In the genomic region with DNA sequence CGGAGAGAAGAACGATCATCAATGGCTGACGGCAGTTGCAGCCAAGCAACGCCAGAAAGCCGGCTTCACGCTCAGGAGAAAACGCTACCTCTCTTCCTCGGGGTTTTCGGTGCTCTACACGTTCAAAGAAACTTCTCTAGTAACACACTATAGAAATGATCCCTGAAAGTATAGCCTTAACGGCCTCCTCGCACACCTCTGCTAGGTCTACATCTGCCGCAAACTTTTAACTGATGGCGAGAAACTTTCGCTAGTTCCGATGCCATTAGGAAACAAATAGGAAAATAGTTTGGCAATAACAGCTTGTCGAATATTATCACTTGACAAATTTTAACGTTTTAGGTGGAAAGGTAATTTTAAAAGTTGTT, we compare ENCODE assay signal across 9 cellular contexts. TPM values are rescaled to one million over a fixed set of nuclear protein-coding genes. Genes with fewer than 3 reads are reported as not detected.
DNase-seq lines count a peak whose midpoint lies in the region; ATAC-seq and TF ChIP-seq lines count a peak whose summit lies in the region.
"Not testable (repeated sequence)": the region's sequence is repeated elsewhere in the genome, so short reads cannot be mapped to it uniquely, and the experiment has no call there.
"Had no signal": no experiment of that assay in that cellular context is flagged by ENCODE, and none has a peak within 500 bp of the region (broad histone marks: within the 10 kb centered on the region; RNA-seq: fewer than 3 reads in every experiment).

No MANE protein-coding gene starts in this region.

- H3K4me1 ChIP-seq in CD8-positive, alpha-beta memory T cell (ENCODE audit: insufficient read depth, low read length); colonic mucosa; neural progenitor cell: not testable (repeated sequence)

- not testable (repeated sequence) for H3K27me3 ChIP-seq in CD8-positive, alpha-beta memory T cell (ENCODE audit: insufficient read depth, low read length, poor library complexity, severe bottlenecking); colonic mucosa; neural progenitor cell

- H3K4me3 ChIP-seq in CD8-positive, alpha-beta memory T cell (ENCODE audit: low read length); Jurkat, Clone E6-1 (ENCODE audit: low read length); colonic mucosa; neural progenitor cell: not testable (repeated sequence)

- H3K4me3 Mint-ChIP-seq in CD8-positive, alpha-beta memory T cell, result peak overlapping the region in 4 of 7 donors; percentile 23 to 89 (median 82)
- not testable (repeated sequence) for H3K4me3 Mint-ChIP-seq in activated T-helper 17 cell treated with anti-CD3 and anti-CD28 coated beads, Interleukin-2, amount 50 U/mL, for 72 hours; immature natural killer cell; neural progenitor cell

- CTCF ChIA-PET in CD8-positive, alpha-beta memory T cell (lab: Charles Lee); RWPE1 (lab: Yijun Ruan, JAX): not testable (repeated sequence)

- not testable (repeated sequence) for H3K27me3 Mint-ChIP-seq in CD8-positive, alpha-beta memory T cell; activated T-helper 17 cell treated with anti-CD3 and anti-CD28 coated beads, Interleukin-2, amount 50 U/mL, for 72 hours; neural progenitor cell (ENCODE audit: insufficient read depth, low read depth)
- H3K27me3 Mint-ChIP-seq in immature natural killer cell (ENCODE audit: low read depth in 3 of 3), result peaks cover 0 to 12% (median 5%) of the 10 kb centered on the region in 3 donors

- H3K9me3 ChIP-seq in CD8-positive, alpha-beta memory T cell (ENCODE audit: low read length); colonic mucosa; neural progenitor cell (ENCODE audit: low read depth): not testable (repeated sequence)

- not testable (repeated sequence) for H3K79me2 ChIP-seq in neural progenitor cell (ENCODE audit: low read depth)

- not testable (repeated sequence) for H3K4me1 Mint-ChIP-seq in CD8-positive, alpha-beta memory T cell; activated T-helper 17 cell treated with anti-CD3 and anti-CD28 coated beads, Interleukin-2, amount 50 U/mL, for 72 hours; immature natural killer cell; neural progenitor cell

- H3K4me2 ChIP-seq in neural progenitor cell, result not testable (repeated sequence)

- peak overlapping the region in 1 of 8 donors; percentile 97 for H3K27ac Mint-ChIP-seq in CD8-positive, alpha-beta memory T cell
- H3K27ac Mint-ChIP-seq in activated T-helper 17 cell treated with anti-CD3 and anti-CD28 coated beads, Interleukin-2, amount 50 U/mL, for 72 hours, result peak overlapping the region; percentile 70
- H3K27ac Mint-ChIP-seq in immature natural killer cell, result peak overlapping the region in 1 of 6 donors; percentile 85
- H3K27ac Mint-ChIP-seq in neural progenitor cell, result not testable (repeated sequence)

- not testable (repeated sequence) for TF ChIP-seq CTCF in RWPE1 (conservative IDR thresholded peaks at IDR 0.05; ENCODE audit: low read depth); colonic mucosa (IDR thresholded peaks at IDR 0.05); neural progenitor cell (IDR thresholded peaks at IDR 0.05)

- POLR2A ChIA-PET in CD8-positive, alpha-beta memory T cell (lab: Charles Lee); RWPE1 (lab: Yijun Ruan, JAX; ENCODE audit: low non-redundant PET): not testable (repeated sequence)

- intact Hi-C loops in colonic mucosa (cut with DNase I), result not testable (repeated sequence)

- not testable (repeated sequence) for H3K36me3 ChIP-seq in CD8-positive, alpha-beta memory T cell (ENCODE audit: insufficient read depth, low read length); colonic mucosa; neural progenitor cell

- not testable (repeated sequence) for H4K20me1 ChIP-seq in neural progenitor cell (ENCODE audit: low read depth)

- not testable (repeated sequence) for H3F3A ChIP-seq in neural progenitor cell (ENCODE audit: low read depth)

- H3K27ac ChIP-seq in CD8-positive, alpha-beta memory T cell (ENCODE audit: low read depth, low read length); colonic mucosa; neural progenitor cell: not testable (repeated sequence)
- H3K27ac ChIP-seq in RWPE1, result peak overlapping the region; percentile 99; the same call in 1 of the 2 replicates

- H2AFZ ChIP-seq in neural progenitor cell (replicated peaks), result not testable (repeated sequence)

- ATAC-seq in activated T-helper 17 cell treated with anti-CD3 and anti-CD28 coated beads, Interleukin-2, amount 50 U/mL, for 72 hours (replicated peaks), result not testable (repeated sequence)

- DNase-seq in CD8-positive, alpha-beta memory T cell, result peak in 1 of 5 donors; percentile 7
- peak; percentile 10 for DNase-seq in Jurkat, Clone E6-1 (ENCODE audit: low read depth, low spot score)
- not testable (repeated sequence) for DNase-seq in RWPE1 (ENCODE audit: low spot score)
- DNase-seq in colonic mucosa, result peak; percentile 10
- peak in 2 of 3 donors; percentile 29 to 47 for DNase-seq in immature natural killer cell
- peak; percentile 31 for DNase-seq in neural progenitor cell (ENCODE audit: low spot score)

- not testable (repeated sequence) for H3K9me3 Mint-ChIP-seq in CD8-positive, alpha-beta memory T cell; activated T-helper 17 cell treated with anti-CD3 and anti-CD28 coated beads, Interleukin-2, amount 50 U/mL, for 72 hours; immature natural killer cell; neural progenitor cell

- H3K36me3 Mint-ChIP-seq in CD8-positive, alpha-beta memory T cell; activated T-helper 17 cell treated with anti-CD3 and anti-CD28 coated beads, Interleukin-2, amount 50 U/mL, for 72 hours (ENCODE audit: low read depth); immature natural killer cell; neural progenitor cell: not testable (repeated sequence)

- H3K9ac ChIP-seq in colonic mucosa (ENCODE audit: low read depth in 2 of 2, low read length in 2 of 2); neural progenitor cell: not testable (repeated sequence)

RNA-seq across cellular contexts. Expression of a gene that starts 14.9 kb away (rescaled TPM):
- total RNA-seq in CD8-positive, alpha-beta memory T cell, result 1 to 10 TPM; 2.6 to 3.7 TPM
- polyA plus RNA-seq in CD8-positive, alpha-beta memory T cell, result 1.1 TPM
- polyA plus RNA-seq in Jurkat, Clone E6-1 (2012; ENCODE audit: insufficient read depth, insufficient read length), result 6.8 TPM
- 1 to 10 TPM; 6.9 to 9.9 TPM for total RNA-seq in activated T-helper 17 cell treated with anti-CD3 and anti-CD28 coated beads, Interleukin-2, amount 50 U/mL, for 72 hours
- 1 to 10 TPM in 1 of 2 donors, under 1 TPM in 1; 0.35 to 1.1 TPM for total RNA-seq in colonic mucosa
- polyA plus RNA-seq in immature natural killer cell, result not detected
- not detected in 2 replicates for total RNA-seq in neural progenitor cell (ENCODE audit: low replicate concordance)
- total RNA-seq: body of pancreas, smooth muscle cell had no signal
- polyA plus RNA-seq: smooth muscle cell had no signal
